ENCODE assay signal across 8 cellular contexts in the genomic region with DNA sequence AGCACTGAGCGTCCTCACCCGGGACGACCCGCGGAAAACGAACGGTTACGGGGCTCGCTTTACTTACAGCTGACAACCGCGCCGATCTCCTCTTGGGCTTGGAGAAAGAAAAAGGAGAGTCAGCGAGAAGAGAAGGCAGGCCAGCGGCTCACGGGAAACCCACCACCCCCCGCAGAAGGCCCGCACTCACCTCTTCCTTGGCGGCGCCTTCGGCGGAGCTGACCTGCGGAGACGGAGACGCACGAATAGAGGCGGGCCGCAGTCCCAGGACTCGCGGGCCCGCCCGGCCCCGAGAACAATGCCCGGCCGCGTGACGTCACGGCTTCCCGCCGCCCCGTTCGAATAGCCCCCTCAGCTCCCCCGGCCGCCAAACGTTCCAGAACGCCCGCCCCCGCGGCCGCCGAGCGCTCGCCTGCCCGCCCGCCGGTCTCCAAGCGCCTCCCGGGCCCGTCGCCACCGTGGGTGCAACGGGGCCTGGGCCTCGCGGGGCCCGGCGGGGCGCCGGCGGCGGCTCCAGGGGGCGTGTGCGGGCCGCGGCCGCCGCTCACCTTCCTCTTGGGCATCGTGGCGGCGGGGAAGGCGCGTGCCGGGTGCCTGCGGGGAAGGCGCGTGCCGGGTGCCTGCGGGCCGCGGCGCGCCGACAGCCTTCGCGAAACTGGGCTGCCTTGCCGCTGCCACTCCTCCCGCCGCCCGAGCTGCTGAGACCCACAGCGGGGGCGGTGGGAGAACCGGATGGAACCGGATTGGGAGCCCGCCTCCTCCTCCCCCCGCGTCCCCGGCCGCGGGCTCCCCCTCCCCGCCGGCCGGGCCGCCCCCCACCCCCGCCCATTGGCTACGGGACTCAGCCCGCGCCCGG. TPM values are rescaled to one million over a fixed set of nuclear protein-coding genes. Genes with fewer than 3 reads are reported as not detected.
DNase-seq lines count a peak whose midpoint lies in the region; ATAC-seq and TF ChIP-seq lines count a peak whose summit lies in the region.

A gene with protein sequence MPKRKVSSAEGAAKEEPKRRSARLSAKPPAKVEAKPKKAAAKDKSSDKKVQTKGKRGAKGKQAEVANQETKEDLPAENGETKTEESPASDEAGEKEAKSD (minus strand): TSS at position 734 of the 856 bp plus-strand sequence. CDS start 171 bp downstream, at position 563.

- DNase-seq in NCI-H1694 treated with DMSO at 0.1 percent for 48 hours (lab: John Stamatoyannopoulos, UW) (peak; percentile 92), amniotic stem cell (lab: John Stamatoyannopoulos, UW) (peak; percentile 96), right atrium auricular region (ENCODE audit: low spot score) (peak; percentile 76), vagina (ENCODE audit: extremely low spot score in 2 of 2) (peak in 1 of 2 donors; percentile 88)

- H3K27me3 Mint-ChIP-seq in T-helper 1 cell treated with Interleukin-12 subunit alpha and Interleukin-12 subunit beta and Interleukin-4 antibody, amounts not matched to agents 30 μg/mL and 1 μg/mL, for 36 hours (ENCODE audit: low read depth) = peaks cover 6% of the 10 kb centered on the region

- TF ChIP-seq CTCF in right atrium auricular region (IDR thresholded peaks at IDR 0.05) (no peak), vagina (IDR thresholded peaks at IDR 0.05) (no peak)

- no peaks in the 10 kb centered on the region for H3K9me3 ChIP-seq in right atrium auricular region
- no peaks in the 10 kb centered on the region for H3K9me3 ChIP-seq in vagina

- peak in 1 of 2 donors; percentile 80 for TF ChIP-seq POLR2A in vagina (IDR thresholded peaks at IDR 0.05)

- peak within 1 kb of the TSS; percentile 96 for H3K4me3 Mint-ChIP-seq in T-helper 1 cell treated with Interleukin-12 subunit alpha and Interleukin-12 subunit beta and Interleukin-4 antibody, amounts not matched to agents 30 μg/mL and 1 μg/mL, for 36 hours

- H3K27ac ChIP-seq in right atrium auricular region (peak within 1 kb of the TSS; percentile 93 to 95), rectal smooth muscle tissue (ENCODE audit: low read depth, low read length) (peak within 1 kb of the TSS; percentile 86), vagina (peak within 1 kb of the TSS; percentile 84)

- H3K36me3 ChIP-seq in right atrium auricular region (peaks cover 8% of the 10 kb centered on the region), rectal smooth muscle tissue (ENCODE audit: control insufficient read depth, insufficient read depth, low read length) (no peaks in the 10 kb centered on the region), vagina (peaks cover 0 to 6% of the 10 kb centered on the region in 2 donors)

- peaks cover 42% of the 10 kb centered on the region for H3K4me1 Mint-ChIP-seq in T-helper 1 cell treated with Interleukin-12 subunit alpha and Interleukin-12 subunit beta and Interleukin-4 antibody, amounts not matched to agents 30 μg/mL and 1 μg/mL, for 36 hours (ENCODE audit: low read depth)

- no peaks in the 10 kb centered on the region for H3K9me3 Mint-ChIP-seq in T-helper 1 cell treated with Interleukin-12 subunit alpha and Interleukin-12 subunit beta and Interleukin-4 antibody, amounts not matched to agents 30 μg/mL and 1 μg/mL, for 36 hours

- H3K4me1 ChIP-seq in right atrium auricular region = peaks cover 0 to 30% of the 10 kb centered on the region in 2 donors
- H3K4me1 ChIP-seq in rectal smooth muscle tissue (ENCODE audit: control insufficient read depth, insufficient read depth, low read length) = peaks cover 5% of the 10 kb centered on the region
- H3K4me1 ChIP-seq in vagina = peaks cover 36% of the 10 kb centered on the region

- peaks cover 29% of the 10 kb centered on the region for H3K36me3 Mint-ChIP-seq in T-helper 1 cell treated with Interleukin-12 subunit alpha and Interleukin-12 subunit beta and Interleukin-4 antibody, amounts not matched to agents 30 μg/mL and 1 μg/mL, for 36 hours (ENCODE audit: low read depth)

- intact Hi-C loops in vagina (cut with DNase I) = loop anchor here (2.0 kb wide), 1 partner anchor 36 kb away; a partner anchor contains a TSS

- H3K4me3 ChIP-seq in right atrium auricular region (peak within 1 kb of the TSS; percentile 80 to 87), rectal smooth muscle tissue (ENCODE audit: low read length) (peak within 1 kb of the TSS; percentile 90), vagina (peak within 1 kb of the TSS; percentile 81 to 82)

- H3K27me3 ChIP-seq in right atrium auricular region = no peaks in the 10 kb centered on the region
- H3K27me3 ChIP-seq in rectal smooth muscle tissue (ENCODE audit: control insufficient read depth, insufficient read depth, low read length) = no peaks in the 10 kb centered on the region
- no peaks in the 10 kb centered on the region for H3K27me3 ChIP-seq in vagina

- peak within 1 kb of the TSS; percentile 81 for H3K9ac ChIP-seq in rectal smooth muscle tissue (ENCODE audit: low read length)

- H3K27ac Mint-ChIP-seq in T-helper 1 cell treated with Interleukin-12 subunit alpha and Interleukin-12 subunit beta and Interleukin-4 antibody, amounts not matched to agents 30 μg/mL and 1 μg/mL, for 36 hours = peak within 1 kb of the TSS; percentile 99

- ATAC-seq in GM18498 (IDR thresholded peaks at IDR 0.05; ENCODE audit: unreplicated experiment) = peak; percentile 63
- peak; percentile 60 for ATAC-seq in HG02885 (IDR thresholded peaks at IDR 0.05; ENCODE audit: poor library complexity, unreplicated experiment)

RNA-seq across cellular contexts. Expression of the gene that starts here (rescaled TPM):
- 10 to 100 TPM; 37.1 to 39.6 TPM for total RNA-seq in right atrium auricular region
- 82.0 TPM for total RNA-seq in vagina
